Comparison of ENCODE assay signal across 12 cellular contexts in genomic region chr1:167060141-167061072, GRCh38. TPM values are rescaled to one million over a fixed set of nuclear protein-coding genes. Genes with fewer than 3 reads are reported as not detected.
DNase-seq lines count a peak whose midpoint lies in the region; ATAC-seq, FAIRE-seq and TF ChIP-seq lines count a peak whose summit lies in the region.
"Had no signal": no experiment of that assay in that cellular context is flagged by ENCODE, and none has a peak within 500 bp of the region (broad histone marks: within the 10 kb centered on the region; RNA-seq: fewer than 3 reads in every experiment).

No MANE protein-coding gene starts in this region.

- H2AFZ ChIP-seq in K562 (ENCODE audit: low read depth, low read length), result no peak overlapping the region
- H2AFZ ChIP-seq in neural progenitor cell (replicated peaks), result no peak overlapping the region

- TF ChIP-seq RAD21 in K562 (CRISPR knock-in tag; conservative IDR thresholded peaks at IDR 0.05 in 1 of 2, IDR thresholded peaks at IDR 0.05 in 1 of 2), result peak in 1 of 2 experiments; percentile 16; a peak in 1 of 4 replicates

- no peak overlapping the region for H3K9ac ChIP-seq in K562 (ENCODE audit: insufficient read depth in 1 of 2, low read depth in 2 of 2, low read length in 2 of 2)
- no peak overlapping the region for H3K9ac ChIP-seq in neural progenitor cell

- H3K9me3 ChIP-seq in K562 (replicated peaks; ENCODE audit: control insufficient read depth, insufficient read depth, low read depth, low read length) (no peaks in the 10 kb centered on the region), neural progenitor cell (ENCODE audit: low read depth) (no peaks in the 10 kb centered on the region)
- H3K9me3 ChIP-seq: SJSA1 had no signal

- H3F3A ChIP-seq in neural progenitor cell (ENCODE audit: low read depth), result peaks cover 8% of the 10 kb centered on the region

- TF ChIP-seq EP300 in K562 (IDR thresholded peaks at IDR 0.05; ENCODE audit: low read length), result no peak

- intact Hi-C loops in K562 (cut with micrococcal nuclease), result no loop called here

- H3K4me3 ChIP-seq in K562 (no peak overlapping the region), neural progenitor cell (no peak overlapping the region)
- H3K4me3 ChIP-seq: SJSA1 had no signal

- H3K27ac Mint-ChIP-seq in neural progenitor cell, result no peak overlapping the region
- no peak overlapping the region for H3K27ac Mint-ChIP-seq in stimulated activated naive B cell treated with anti-CD40 and anti-IgM and Interleukin-4, amounts not matched to agents 10 μg/mL and 1 μg/mL and 100 μg/mL, for 72 hours
- H3K27ac Mint-ChIP-seq: effector memory CD8-positive, alpha-beta T cell had no signal

- H3K79me2 ChIP-seq in K562 (ENCODE audit: control insufficient read depth, insufficient read depth, low read length) (no peaks in the 10 kb centered on the region), neural progenitor cell (ENCODE audit: low read depth) (no peaks in the 10 kb centered on the region)

- peaks cover 4% of the 10 kb centered on the region for H3K27me3 Mint-ChIP-seq in neural progenitor cell (ENCODE audit: insufficient read depth, low read depth)
- H3K27me3 Mint-ChIP-seq in stimulated activated naive B cell treated with anti-CD40 and anti-IgM and Interleukin-4, amounts not matched to agents 10 μg/mL and 1 μg/mL and 100 μg/mL, for 72 hours, result peaks cover 0 to 11% of the 10 kb centered on the region in 2 donors
- H3K27me3 Mint-ChIP-seq: effector memory CD8-positive, alpha-beta T cell had no signal

- TF ChIP-seq CTCF in GM12872 (IDR thresholded peaks at IDR 0.05; ENCODE audit: insufficient read depth, low read depth, low read length) (peak; percentile 50), K562 (IDR thresholded peaks at IDR 0.05 in 2 of 3, conservative IDR thresholded peaks at IDR 0.05 in 1 of 3; ENCODE audit: insufficient read depth in 2 of 3, low read depth in 1 of 3, low read length in 3 of 3) (peak in 2 of 3 experiments; percentile 23 to 37; a peak in 2 of 6 replicates), neural progenitor cell (IDR thresholded peaks at IDR 0.05) (peak; percentile 35), GM20000 (IDR thresholded peaks at IDR 0.05; ENCODE audit: extremely low read depth, missing control alignments) (no peak)

- no peaks in the 10 kb centered on the region for H3K36me3 Mint-ChIP-seq in neural progenitor cell
- no peaks in the 10 kb centered on the region for H3K36me3 Mint-ChIP-seq in stimulated activated naive B cell treated with anti-CD40 and anti-IgM and Interleukin-4, amounts not matched to agents 10 μg/mL and 1 μg/mL and 100 μg/mL, for 72 hours

- H3K27me3 ChIP-seq in K562 (ENCODE audit: control insufficient read depth in 2 of 2, insufficient read depth in 2 of 2, low read length in 2 of 2) (peaks cover 13 to 30% of the 10 kb centered on the region in 2 experiments; a peak in 4 of 5 replicates), neural progenitor cell (no peaks in the 10 kb centered on the region)
- H3K27me3 ChIP-seq: SJSA1 had no signal

- H3K4me3 Mint-ChIP-seq in neural progenitor cell, result no peak overlapping the region
- H3K4me3 Mint-ChIP-seq in stimulated activated naive B cell treated with anti-CD40 and anti-IgM and Interleukin-4, amounts not matched to agents 10 μg/mL and 1 μg/mL and 100 μg/mL, for 72 hours, result no peak overlapping the region
- H3K4me3 Mint-ChIP-seq: effector memory CD8-positive, alpha-beta T cell had no signal

- H3K27ac ChIP-seq in K562 (ENCODE audit: extremely low read depth, low read depth, low read length) (no peak overlapping the region), neural progenitor cell (no peak overlapping the region)
- H3K27ac ChIP-seq: SJSA1 had no signal

- peaks cover 15% of the 10 kb centered on the region for H3K4me1 Mint-ChIP-seq in neural progenitor cell
- peaks cover 2 to 7% of the 10 kb centered on the region in 2 donors for H3K4me1 Mint-ChIP-seq in stimulated activated naive B cell treated with anti-CD40 and anti-IgM and Interleukin-4, amounts not matched to agents 10 μg/mL and 1 μg/mL and 100 μg/mL, for 72 hours

- no peaks in the 10 kb centered on the region for H3K9me1 ChIP-seq in K562 (ENCODE audit: control insufficient read depth, insufficient read depth, low read length)

- WGBS in K562 (ENCODE audit: insufficient coverage, low coverage, missing lambda C conversion rate), result 20% methylated on average over 10 of the region's 10 CpGs

- no peak overlapping the region for H3K4me2 ChIP-seq in K562 (ENCODE audit: insufficient read depth, low read length)
- no peak overlapping the region for H3K4me2 ChIP-seq in neural progenitor cell

- H3K9me3 Mint-ChIP-seq in neural progenitor cell, result no peaks in the 10 kb centered on the region
- H3K9me3 Mint-ChIP-seq in stimulated activated naive B cell treated with anti-CD40 and anti-IgM and Interleukin-4, amounts not matched to agents 10 μg/mL and 1 μg/mL and 100 μg/mL, for 72 hours, result no peaks in the 10 kb centered on the region
- H3K9me3 Mint-ChIP-seq: effector memory CD8-positive, alpha-beta T cell had no signal

- CTCF ChIA-PET in K562 (lab: Yijun Ruan, JAX; ENCODE audit: low intra/inter-chr PET ratio), result interaction anchor here (0.9 to 3.8 kb wide), 3 partner anchors 149 to 481 kb away, joined by 4 to 32 read pairs (median 4); no protein-coding TSS in a partner anchor

- no peak for FAIRE-seq in K562 (lab: Jason Lieb, UNC)

- in situ Hi-C loops in K562 (cut with MboI), result loop anchor here (10.0 kb wide), 1 partner anchor 634 kb away; no protein-coding TSS in a partner anchor

- TF ChIP-seq POLR2A in K562 (conservative IDR thresholded peaks at IDR 0.05), result no peak

- BruUV-seq in K562 (replicated peaks; lab: Mats Ljungman, UMichigan), result no TSS peak

- H4K20me1 ChIP-seq in K562 (replicated peaks; ENCODE audit: control insufficient read depth, insufficient read depth, low read length) (no peaks in the 10 kb centered on the region; the same call in 1 of the 2 replicates), neural progenitor cell (ENCODE audit: low read depth) (no peaks in the 10 kb centered on the region)

- H3K4me1 ChIP-seq in K562 (replicated peaks in 1 of 2; ENCODE audit: control insufficient read depth in 2 of 2, insufficient read depth in 2 of 2, low read length in 2 of 2), result peaks cover 4 to 10% of the 10 kb centered on the region in 2 experiments; a peak in 3 of 5 replicates
- H3K4me1 ChIP-seq in neural progenitor cell, result no peaks in the 10 kb centered on the region

- POLR2A ChIA-PET in K562 (lab: Yijun Ruan, JAX), result interaction anchor here (0.6 to 3.7 kb wide), 3 partner anchors 10 to 256 kb away, joined by 3 to 11 read pairs (median 3); no protein-coding TSS in a partner anchor

- ATAC-seq in K562, result peak; percentile 17; the same call in 1 of the 3 replicates
- no peak for ATAC-seq in GM19455 (IDR thresholded peaks at IDR 0.05; ENCODE audit: unreplicated experiment)
- no peak for ATAC-seq in stimulated activated naive B cell treated with anti-CD40 and anti-IgM and Interleukin-4, amounts not matched to agents 10 μg/mL and 1 μg/mL and 100 μg/mL, for 72 hours (replicated peaks)

- DNase-seq in M059J (ENCODE audit: low read depth) (peak; percentile 47), K562 (ENCODE audit: extremely low read depth in 1 of 4, low spot score in 3 of 4) (peak in 2 of 4 experiments; percentile 26 to 32), neural progenitor cell (ENCODE audit: low spot score) (peak; percentile 45), GM20000 (ENCODE audit: low spot score) (no peak)
- no peak for DNase-seq in stimulated activated naive B cell treated with anti-CD40 and anti-IgM and Interleukin-4, amounts not matched to agents 10 μg/mL and 1 μg/mL and 100 μg/mL, for 72 hours
- DNase-seq: effector memory CD8-positive, alpha-beta T cell; NCI-H1436 treated with DMSO at 0.1 percent for 48 hours; stimulated activated CD4-positive, alpha-beta T cell treated with anti-CD3 and anti-CD28 coated beads, Interleukin-15, amount 100 ng/mL, for 24 hours; stimulated activated naive CD4-positive, alpha-beta T cell treated with Interleukin-2 at 50 U/mL for 16 hours had no signal

- H3K36me3 ChIP-seq in K562 (ENCODE audit: control insufficient read depth, insufficient read depth, low read length) (no peaks in the 10 kb centered on the region), neural progenitor cell (no peaks in the 10 kb centered on the region)
- H3K36me3 ChIP-seq: SJSA1 had no signal

RNA-seq across cellular contexts. Expression of gene GPA33, which starts 29.8 kb away (rescaled TPM):
- 0.02 and 0.12 TPM in 2 replicates for total RNA-seq in M059J (2014; rRNA removed; shearing (Covaris generic))
- total RNA-seq in K562 (2011; cell fraction: chromatin; rRNA removed; ENCODE audit: low replicate concordance), result not detected in 2 replicates
- total RNA-seq in K562 (2011; cell fraction: nucleolus; rRNA removed), result not detected in 2 replicates
- total RNA-seq in K562 (2011; cell fraction: nucleoplasm; rRNA removed), result not detected in 2 replicates
- total RNA-seq in K562 (2014; rRNA removed), result not detected in 2 replicates
- not detected in 2 replicates for total RNA-seq in K562 (2014; rRNA removed; fragmentation: Illumina TruSeq; extraction: Trizol)
- total RNA-seq in K562 (2015; rRNA removed; fragmentation: Illumina TruSeq; extraction: Trizol), result not detected in 2 replicates
- 0.07 and 0.13 TPM in 2 replicates for total RNA-seq in K562 (2021)
- polyA plus RNA-seq in K562 (2011; rRNA removed), result not detected in 2 replicates
- polyA plus RNA-seq in K562 (2011; cell fraction: cytosol; rRNA removed), result not detected in 2 replicates
- polyA plus RNA-seq in K562 (2011; cell fraction: nucleus; rRNA removed), result not detected in 2 replicates
- not detected in 2 replicates for polyA plus RNA-seq in K562 (2012)
- polyA plus RNA-seq in K562 (2014; fragmentation: Illumina TruSeq; extraction: Trizol), result not detected in 2 replicates
- not detected for polyA plus RNA-seq in K562 (2014; fragmentation: Nextera tagmentation; extraction: Ambion mirVana)
- polyA plus RNA-seq in K562 (2014; rRNA removed), result not detected in 2 replicates
- not detected in 2 replicates for polyA minus RNA-seq in K562 (2011; rRNA and poly(A)+ RNA removed)
- polyA minus RNA-seq in K562 (2011; cell fraction: cytosol; rRNA and poly(A)+ RNA removed), result not detected in 2 replicates
- polyA minus RNA-seq in K562 (2011; cell fraction: nucleus; rRNA and poly(A)+ RNA removed), result not detected in 2 replicates
- 0.52 and 0.90 TPM in 2 replicates for total RNA-seq in neural progenitor cell (ENCODE audit: low replicate concordance)
- total RNA-seq: SJSA1 had no signal

RNA-seq across cellular contexts. Expression of gene STYXL2, which starts 33.5 kb away (rescaled TPM):
- total RNA-seq in M059J (2014; rRNA removed; shearing (Covaris generic)), result 0.02 TPM in 1 of 2 replicates, not detected in the other
- total RNA-seq in K562 (2011; cell fraction: chromatin; rRNA removed; ENCODE audit: low replicate concordance), result not detected in 2 replicates
- not detected in 2 replicates for total RNA-seq in K562 (2011; cell fraction: nucleolus; rRNA removed)
- not detected in 2 replicates for total RNA-seq in K562 (2011; cell fraction: nucleoplasm; rRNA removed)
- total RNA-seq in K562 (2014; rRNA removed) (not detected in 2 replicates), K562 (2014; rRNA removed; fragmentation: Illumina TruSeq; extraction: Trizol) (not detected in 2 replicates), K562 (2015; rRNA removed; fragmentation: Illumina TruSeq; extraction: Trizol) (not detected in 2 replicates), K562 (2021) (not detected in 2 replicates), neural progenitor cell (ENCODE audit: low replicate concordance) (0.06 and 0.59 TPM in 2 replicates)
- polyA plus RNA-seq in K562 (2011; rRNA removed) (not detected in 2 replicates), K562 (2014; fragmentation: Illumina TruSeq; extraction: Trizol) (not detected in 2 replicates), K562 (2014; fragmentation: Nextera tagmentation; extraction: Ambion mirVana) (not detected), K562 (2014; rRNA removed) (not detected in 2 replicates)
- polyA plus RNA-seq in K562 (2011; cell fraction: cytosol; rRNA removed), result not detected in 2 replicates
- not detected in 2 replicates for polyA plus RNA-seq in K562 (2011; cell fraction: nucleus; rRNA removed)
- not detected in 2 replicates for polyA plus RNA-seq in K562 (2012)
- not detected in 2 replicates for polyA minus RNA-seq in K562 (2011; rRNA and poly(A)+ RNA removed)
- not detected in 2 replicates for polyA minus RNA-seq in K562 (2011; cell fraction: cytosol; rRNA and poly(A)+ RNA removed)
- polyA minus RNA-seq in K562 (2011; cell fraction: nucleus; rRNA and poly(A)+ RNA removed), result not detected in 2 replicates
- total RNA-seq: SJSA1 had no signal

Comparison
In these comparisons a context has a peak if more than half of its experiments do, and no peak if none do; other contexts are left out.
1. DNase-seq: peak in M059J (single experiment) and neural progenitor cell (single experiment); none in stimulated activated naive B cell treated with anti-CD40 and anti-IgM and Interleukin-4, amounts not matched to agents 10 μg/mL and 1 μg/mL and 100 μg/mL, for 72 hours (single experiment) and GM20000 (single experiment).